ENCODE assay signal across 8 cellular contexts in the genomic region with DNA sequence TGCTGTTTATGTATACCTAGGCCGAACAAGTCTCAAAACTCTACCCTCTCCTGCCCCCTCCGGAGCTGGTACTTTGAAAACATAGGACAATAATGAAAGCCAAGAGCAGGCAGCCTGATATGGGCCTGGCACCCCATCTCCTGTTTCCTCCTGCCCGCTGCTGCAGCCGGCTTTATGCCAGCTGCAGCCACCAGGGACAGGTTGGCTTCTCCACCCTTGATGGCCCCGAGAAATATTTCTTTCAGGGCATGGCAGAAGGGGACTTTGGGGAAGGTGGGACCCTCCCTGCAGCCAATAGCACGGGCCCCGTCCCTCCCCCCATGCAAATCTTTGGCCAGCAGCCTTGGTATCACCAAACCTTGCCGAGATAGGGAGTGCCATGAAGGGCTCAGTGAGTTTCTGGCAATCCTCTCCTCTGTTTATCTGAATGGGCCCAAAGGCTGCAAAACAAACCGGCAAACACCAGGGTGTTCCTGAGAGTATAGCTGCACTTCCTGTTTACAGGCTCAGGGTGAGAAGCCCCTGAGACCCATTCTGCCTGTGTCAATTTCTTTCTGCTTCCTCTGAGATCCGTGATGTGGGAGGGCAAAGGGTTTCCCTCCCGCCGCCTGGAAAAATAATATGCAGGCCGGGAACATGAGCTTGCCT.
DNase-seq lines count a peak whose midpoint lies in the region; ATAC-seq and TF ChIP-seq lines count a peak whose summit lies in the region.
"Had no signal": no experiment of that assay in that cellular context is flagged by ENCODE, and none has a peak within 500 bp of the region (broad histone marks: within the 10 kb centered on the region; RNA-seq: fewer than 3 reads in every experiment).

No MANE protein-coding gene starts in this region.

- intact Hi-C loops in Right ventricle myocardium superior (cut with DNase I), result no loop called here

- H3K9ac ChIP-seq in smooth muscle cell (ENCODE audit: low read depth), result no peak overlapping the region

- 84% methylated on average over 13 of the region's 13 CpGs for WGBS in smooth muscle cell (ENCODE audit: low lambda C conversion rate)

- TF ChIP-seq CTCF in smooth muscle cell (IDR thresholded peaks at IDR 0.05; ENCODE audit: borderline replicate concordance, insufficient read depth, poor library complexity, severe bottlenecking), result no peak

- H3K27ac ChIP-seq in smooth muscle cell (ENCODE audit: low read depth), result peak overlapping the region; percentile 19

- H3K79me2 ChIP-seq in smooth muscle cell (ENCODE audit: low read depth), result no peaks in the 10 kb centered on the region

- peak in 68 of 76 experiments; percentile 13 to 79 (median 50) for DNase-seq in HUDEP-2 (lab: John Stamatoyannopoulos, UW; ENCODE audit: unreplicated experiment in 76 of 76)
- peak; percentile 43 for DNase-seq in Right ventricle myocardium superior
- no peak for DNase-seq in smooth muscle cell (lab: John Stamatoyannopoulos, UW; ENCODE audit: unreplicated experiment)
- no peak for DNase-seq in GDM1 (lab: John Stamatoyannopoulos, UW)
- no peak for DNase-seq in AML-193 (lab: John Stamatoyannopoulos, UW)
- DNase-seq: activated CD4-positive, alpha-beta T cell treated with anti-CD3 and anti-CD28 coated beads, Interleukin-2, amount 10 ng/mL, durations not matched to agents 24 days and 14 days had no signal

- peak overlapping the region; percentile 94 for H2AFZ ChIP-seq in smooth muscle cell (ENCODE audit: low read depth)

- peak; percentile 84 for ATAC-seq in Right ventricle myocardium superior (ENCODE audit: poor library complexity)
- ATAC-seq in HG02970 (IDR thresholded peaks at IDR 0.05; ENCODE audit: low FRiP score, unreplicated experiment), result no peak

- no peaks in the 10 kb centered on the region for H3K36me3 ChIP-seq in smooth muscle cell (ENCODE audit: low read depth)

- no peak overlapping the region for H3K4me3 ChIP-seq in smooth muscle cell

- TF ChIP-seq POLR2A in GM19193 (IDR thresholded peaks at IDR 0.05; ENCODE audit: extremely low read depth, insufficient read depth, insufficient read length), result peak; percentile 43

- no peaks in the 10 kb centered on the region for H3F3A ChIP-seq in smooth muscle cell (ENCODE audit: low read depth)

- no peaks in the 10 kb centered on the region for H3K27me3 ChIP-seq in smooth muscle cell (ENCODE audit: low read depth)

- no peaks in the 10 kb centered on the region for H3K4me1 ChIP-seq in smooth muscle cell (ENCODE audit: low read depth)

- H3K4me2 ChIP-seq in smooth muscle cell, result no peak overlapping the region

- H4K20me1 ChIP-seq in smooth muscle cell (ENCODE audit: low read depth), result no peaks in the 10 kb centered on the region

- no peaks in the 10 kb centered on the region for H3K9me3 ChIP-seq in smooth muscle cell (replicated peaks; ENCODE audit: low read depth)

Comparison
In these comparisons a context has a peak if more than half of its experiments do, and no peak if none do; other contexts are left out.
1. DNase-seq: peak in HUDEP-2 (68 of 76) and Right ventricle myocardium superior (single experiment); none in smooth muscle cell (single experiment), GDM1 (single experiment) and AML-193 (0 of 2).